In the genomic region with DNA sequence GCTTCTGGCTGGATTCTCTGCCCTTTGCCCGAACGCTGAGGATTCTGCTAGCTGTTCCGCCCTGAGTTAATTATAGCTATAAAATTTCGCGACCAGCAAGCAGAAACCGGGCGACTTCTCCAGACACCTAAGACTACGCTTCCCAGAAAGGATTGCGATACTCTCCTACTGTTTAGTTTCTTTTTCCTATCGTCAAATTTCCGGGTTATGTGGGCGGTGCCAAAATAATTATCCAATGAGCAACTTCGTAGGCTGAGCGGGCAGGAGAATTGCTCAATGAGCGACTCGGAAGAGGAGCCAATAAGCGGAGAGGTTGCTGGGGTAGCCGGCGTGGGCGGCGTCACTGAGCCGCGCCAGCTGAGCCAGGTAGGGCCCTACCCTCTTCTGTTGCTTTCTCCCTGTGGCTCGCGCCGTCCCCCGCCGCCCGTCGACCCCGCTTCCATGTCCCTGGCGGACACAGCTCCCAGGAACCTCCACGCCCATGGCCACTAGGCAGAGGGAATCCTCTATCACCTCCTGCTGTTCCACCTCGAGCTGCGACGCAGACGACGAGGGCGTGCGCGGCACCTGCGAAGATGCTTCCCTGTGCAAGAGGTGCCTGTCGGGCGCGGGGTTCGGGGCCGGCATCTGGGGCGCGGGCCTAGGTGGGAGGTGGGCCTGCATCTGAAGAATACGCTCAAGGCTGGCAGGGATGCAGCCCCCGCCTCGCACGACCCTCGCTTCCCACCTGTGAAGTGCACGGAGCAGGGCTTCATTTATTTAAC, we compare ENCODE assay signal across 1 cellular context.
TF ChIP-seq lines count a peak whose summit lies in the region.

A gene (plus strand): TSS at position 340 of the 764 bp plus-strand sequence. CDS start 142 bp downstream, at position 482.

TF ChIP-seq in HepG2, 621 proteins besides CTCF, POLR2A, EP300 and RAD21 (continued from another document and continues in another):
- TF ChIP-seq, protein P1, sequence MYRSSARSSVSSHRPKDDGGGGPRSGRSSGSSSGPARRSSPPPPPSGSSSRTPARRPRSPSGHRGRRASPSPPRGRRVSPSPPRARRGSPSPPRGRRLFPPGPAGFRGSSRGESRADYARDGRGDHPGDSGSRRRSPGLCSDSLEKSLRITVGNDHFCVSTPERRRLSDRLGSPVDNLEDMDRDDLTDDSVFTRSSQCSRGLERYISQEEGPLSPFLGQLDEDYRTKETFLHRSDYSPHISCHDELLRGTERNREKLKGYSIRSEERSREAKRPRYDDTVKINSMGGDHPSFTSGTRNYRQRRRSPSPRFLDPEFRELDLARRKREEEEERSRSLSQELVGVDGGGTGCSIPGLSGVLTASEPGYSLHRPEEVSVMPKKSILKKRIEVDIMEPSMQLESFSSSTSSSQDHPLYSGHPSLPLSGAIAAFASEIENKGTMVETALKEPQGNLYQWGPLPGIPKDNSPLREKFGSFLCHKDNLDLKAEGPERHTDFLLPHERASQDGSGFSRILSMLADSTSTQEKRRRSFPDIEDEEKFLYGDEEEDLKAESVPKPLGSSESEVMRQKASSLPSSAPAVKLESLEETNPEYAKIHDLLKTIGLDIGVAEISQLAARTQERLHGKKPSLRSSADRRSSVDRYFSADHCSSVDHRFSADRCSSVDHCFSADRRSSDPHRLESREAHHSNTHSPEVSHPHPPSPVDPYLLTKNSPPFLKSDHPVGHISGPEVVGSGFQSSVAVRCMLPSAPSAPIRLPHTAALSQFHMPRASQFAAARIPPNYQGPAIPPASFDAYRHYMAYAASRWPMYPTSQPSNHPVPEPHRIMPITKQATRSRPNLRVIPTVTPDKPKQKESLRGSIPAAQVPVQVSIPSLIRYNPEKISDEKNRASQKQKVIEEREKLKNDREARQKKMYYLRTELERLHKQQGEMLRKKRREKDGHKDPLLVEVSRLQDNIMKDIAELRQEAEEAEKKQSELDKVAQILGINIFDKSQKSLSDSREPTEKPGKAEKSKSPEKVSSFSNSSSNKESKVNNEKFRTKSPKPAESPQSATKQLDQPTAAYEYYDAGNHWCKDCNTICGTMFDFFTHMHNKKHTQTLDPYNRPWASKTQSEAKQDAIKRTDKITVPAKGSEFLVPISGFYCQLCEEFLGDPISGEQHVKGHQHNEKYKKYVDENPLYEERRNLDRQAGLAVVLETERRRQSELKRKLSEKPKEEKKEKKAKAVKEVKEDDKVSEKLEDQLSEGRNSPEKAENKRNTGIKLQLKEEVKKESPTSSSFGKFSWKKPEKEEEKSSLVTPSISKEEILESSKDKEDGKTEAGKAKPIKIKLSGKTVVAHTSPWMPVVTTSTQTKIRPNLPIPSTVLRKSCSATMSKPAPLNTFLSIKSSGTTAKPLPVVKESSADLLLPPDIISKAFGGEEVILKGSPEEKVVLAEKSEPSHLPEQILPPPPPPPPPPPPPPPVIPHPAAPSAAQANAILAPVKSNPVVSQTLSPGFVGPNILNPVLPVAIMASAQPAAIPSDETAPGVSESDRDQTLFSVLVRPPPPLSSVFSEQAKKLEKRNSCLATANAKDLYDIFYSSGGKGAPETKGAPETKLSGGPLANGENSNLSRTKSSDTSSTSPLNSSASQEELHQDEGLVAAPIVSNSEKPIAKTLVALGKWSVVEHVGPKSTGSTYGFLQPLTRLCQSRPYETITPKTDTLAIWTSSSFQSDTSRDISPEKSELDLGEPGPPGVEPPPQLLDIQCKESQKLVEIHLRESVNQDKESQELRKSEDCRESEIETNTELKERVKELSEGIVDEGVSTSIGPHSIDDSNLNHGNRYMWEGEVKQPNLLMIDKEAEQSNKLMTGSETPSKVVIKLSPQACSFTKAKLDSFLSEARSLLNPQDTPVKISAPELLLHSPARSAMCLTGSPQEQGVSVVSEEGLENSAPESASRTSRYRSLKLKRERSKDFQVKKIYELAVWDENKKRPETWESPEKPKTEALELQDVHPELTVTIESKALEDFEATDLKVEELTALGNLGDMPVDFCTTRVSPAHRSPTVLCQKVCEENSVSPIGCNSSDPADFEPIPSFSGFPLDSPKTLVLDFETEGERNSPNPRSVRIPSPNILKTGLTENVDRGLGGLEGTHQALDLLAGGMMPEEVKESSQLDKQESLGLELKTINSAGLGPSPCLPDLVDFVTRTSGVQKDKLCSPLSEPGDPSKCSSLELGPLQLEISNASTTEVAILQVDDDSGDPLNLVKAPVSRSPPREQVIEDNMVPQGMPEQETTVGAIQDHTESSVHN (CRISPR knock-in tag; IDR thresholded peaks at IDR 0.05) = no peak
- TF ChIP-seq POLR2AphosphoS2 (IDR thresholded peaks at IDR 0.05; ENCODE audit: low read depth, low read length) (no peak), ZBTB8A (CRISPR knock-in tag; IDR thresholded peaks at IDR 0.05; ENCODE audit: borderline replicate concordance, low read depth) (no peak), ZNF468 (CRISPR knock-in tag; IDR thresholded peaks at IDR 0.05) (no peak), ZNF136 (CRISPR knock-in tag; IDR thresholded peaks at IDR 0.05; ENCODE audit: low read depth) (no peak; the same call in 1 of the 2 replicates), ZNF761 (CRISPR knock-in tag; conservative IDR thresholded peaks at IDR 0.05) (no peak), ZNF20 (CRISPR knock-in tag; IDR thresholded peaks at IDR 0.05) (no peak), ZNF557 (CRISPR knock-in tag; IDR thresholded peaks at IDR 0.05) (no peak), ZNF484 (CRISPR knock-in tag; IDR thresholded peaks at IDR 0.05; ENCODE audit: borderline replicate concordance, low read depth) (no peak), ZNF652 (CRISPR knock-in tag; IDR thresholded peaks at IDR 0.05; ENCODE audit: borderline replicate concordance, low read depth) (no peak), KDM5B (CRISPR knock-in tag; IDR thresholded peaks at IDR 0.05; ENCODE audit: borderline replicate concordance) (peak; percentile 94; the same call in 1 of the 2 replicates), CCDC6 (CRISPR knock-in tag; IDR thresholded peaks at IDR 0.05) (peak; percentile 45; the same call in 1 of the 2 replicates), NPAS2 (CRISPR knock-in tag; IDR thresholded peaks at IDR 0.05; ENCODE audit: borderline replicate concordance) (no peak), ZNF7 (CRISPR knock-in tag; IDR thresholded peaks at IDR 0.05) (no peak), ZNF777 (CRISPR knock-in tag; IDR thresholded peaks at IDR 0.05) (peak; percentile 49; the same call in 1 of the 2 replicates), PHF8 (CRISPR knock-in tag; IDR thresholded peaks at IDR 0.05) (peak; percentile 97), ISL2 (CRISPR knock-in tag; IDR thresholded peaks at IDR 0.05) (no peak)
- TF ChIP-seq, protein P2, sequence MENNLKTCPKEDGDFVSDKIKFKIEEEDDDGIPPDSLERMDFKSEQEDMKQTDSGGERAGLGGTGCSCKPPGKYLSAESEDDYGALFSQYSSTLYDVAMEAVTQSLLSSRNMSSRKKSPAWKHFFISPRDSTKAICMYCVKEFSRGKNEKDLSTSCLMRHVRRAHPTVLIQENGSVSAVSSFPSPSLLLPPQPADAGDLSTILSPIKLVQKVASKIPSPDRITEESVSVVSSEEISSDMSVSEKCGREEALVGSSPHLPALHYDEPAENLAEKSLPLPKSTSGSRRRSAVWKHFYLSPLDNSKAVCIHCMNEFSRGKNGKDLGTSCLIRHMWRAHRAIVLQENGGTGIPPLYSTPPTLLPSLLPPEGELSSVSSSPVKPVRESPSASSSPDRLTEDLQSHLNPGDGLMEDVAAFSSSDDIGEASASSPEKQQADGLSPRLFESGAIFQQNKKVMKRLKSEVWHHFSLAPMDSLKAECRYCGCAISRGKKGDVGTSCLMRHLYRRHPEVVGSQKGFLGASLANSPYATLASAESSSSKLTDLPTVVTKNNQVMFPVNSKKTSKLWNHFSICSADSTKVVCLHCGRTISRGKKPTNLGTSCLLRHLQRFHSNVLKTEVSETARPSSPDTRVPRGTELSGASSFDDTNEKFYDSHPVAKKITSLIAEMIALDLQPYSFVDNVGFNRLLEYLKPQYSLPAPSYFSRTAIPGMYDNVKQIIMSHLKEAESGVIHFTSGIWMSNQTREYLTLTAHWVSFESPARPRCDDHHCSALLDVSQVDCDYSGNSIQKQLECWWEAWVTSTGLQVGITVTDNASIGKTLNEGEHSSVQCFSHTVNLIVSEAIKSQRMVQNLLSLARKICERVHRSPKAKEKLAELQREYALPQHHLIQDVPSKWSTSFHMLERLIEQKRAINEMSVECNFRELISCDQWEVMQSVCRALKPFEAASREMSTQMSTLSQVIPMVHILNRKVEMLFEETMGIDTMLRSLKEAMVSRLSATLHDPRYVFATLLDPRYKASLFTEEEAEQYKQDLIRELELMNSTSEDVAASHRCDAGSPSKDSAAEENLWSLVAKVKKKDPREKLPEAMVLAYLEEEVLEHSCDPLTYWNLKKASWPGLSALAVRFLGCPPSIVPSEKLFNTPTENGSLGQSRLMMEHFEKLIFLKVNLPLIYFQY (CRISPR knock-in tag; IDR thresholded peaks at IDR 0.05; ENCODE audit: borderline replicate concordance) = no peak
- TF ChIP-seq, protein P3, sequence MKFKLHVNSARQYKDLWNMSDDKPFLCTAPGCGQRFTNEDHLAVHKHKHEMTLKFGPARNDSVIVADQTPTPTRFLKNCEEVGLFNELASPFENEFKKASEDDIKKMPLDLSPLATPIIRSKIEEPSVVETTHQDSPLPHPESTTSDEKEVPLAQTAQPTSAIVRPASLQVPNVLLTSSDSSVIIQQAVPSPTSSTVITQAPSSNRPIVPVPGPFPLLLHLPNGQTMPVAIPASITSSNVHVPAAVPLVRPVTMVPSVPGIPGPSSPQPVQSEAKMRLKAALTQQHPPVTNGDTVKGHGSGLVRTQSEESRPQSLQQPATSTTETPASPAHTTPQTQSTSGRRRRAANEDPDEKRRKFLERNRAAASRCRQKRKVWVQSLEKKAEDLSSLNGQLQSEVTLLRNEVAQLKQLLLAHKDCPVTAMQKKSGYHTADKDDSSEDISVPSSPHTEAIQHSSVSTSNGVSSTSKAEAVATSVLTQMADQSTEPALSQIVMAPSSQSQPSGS (CRISPR knock-in tag; IDR thresholded peaks at IDR 0.05) = no peak; the same call in 1 of the 2 replicates
- TF ChIP-seq, protein P4, sequence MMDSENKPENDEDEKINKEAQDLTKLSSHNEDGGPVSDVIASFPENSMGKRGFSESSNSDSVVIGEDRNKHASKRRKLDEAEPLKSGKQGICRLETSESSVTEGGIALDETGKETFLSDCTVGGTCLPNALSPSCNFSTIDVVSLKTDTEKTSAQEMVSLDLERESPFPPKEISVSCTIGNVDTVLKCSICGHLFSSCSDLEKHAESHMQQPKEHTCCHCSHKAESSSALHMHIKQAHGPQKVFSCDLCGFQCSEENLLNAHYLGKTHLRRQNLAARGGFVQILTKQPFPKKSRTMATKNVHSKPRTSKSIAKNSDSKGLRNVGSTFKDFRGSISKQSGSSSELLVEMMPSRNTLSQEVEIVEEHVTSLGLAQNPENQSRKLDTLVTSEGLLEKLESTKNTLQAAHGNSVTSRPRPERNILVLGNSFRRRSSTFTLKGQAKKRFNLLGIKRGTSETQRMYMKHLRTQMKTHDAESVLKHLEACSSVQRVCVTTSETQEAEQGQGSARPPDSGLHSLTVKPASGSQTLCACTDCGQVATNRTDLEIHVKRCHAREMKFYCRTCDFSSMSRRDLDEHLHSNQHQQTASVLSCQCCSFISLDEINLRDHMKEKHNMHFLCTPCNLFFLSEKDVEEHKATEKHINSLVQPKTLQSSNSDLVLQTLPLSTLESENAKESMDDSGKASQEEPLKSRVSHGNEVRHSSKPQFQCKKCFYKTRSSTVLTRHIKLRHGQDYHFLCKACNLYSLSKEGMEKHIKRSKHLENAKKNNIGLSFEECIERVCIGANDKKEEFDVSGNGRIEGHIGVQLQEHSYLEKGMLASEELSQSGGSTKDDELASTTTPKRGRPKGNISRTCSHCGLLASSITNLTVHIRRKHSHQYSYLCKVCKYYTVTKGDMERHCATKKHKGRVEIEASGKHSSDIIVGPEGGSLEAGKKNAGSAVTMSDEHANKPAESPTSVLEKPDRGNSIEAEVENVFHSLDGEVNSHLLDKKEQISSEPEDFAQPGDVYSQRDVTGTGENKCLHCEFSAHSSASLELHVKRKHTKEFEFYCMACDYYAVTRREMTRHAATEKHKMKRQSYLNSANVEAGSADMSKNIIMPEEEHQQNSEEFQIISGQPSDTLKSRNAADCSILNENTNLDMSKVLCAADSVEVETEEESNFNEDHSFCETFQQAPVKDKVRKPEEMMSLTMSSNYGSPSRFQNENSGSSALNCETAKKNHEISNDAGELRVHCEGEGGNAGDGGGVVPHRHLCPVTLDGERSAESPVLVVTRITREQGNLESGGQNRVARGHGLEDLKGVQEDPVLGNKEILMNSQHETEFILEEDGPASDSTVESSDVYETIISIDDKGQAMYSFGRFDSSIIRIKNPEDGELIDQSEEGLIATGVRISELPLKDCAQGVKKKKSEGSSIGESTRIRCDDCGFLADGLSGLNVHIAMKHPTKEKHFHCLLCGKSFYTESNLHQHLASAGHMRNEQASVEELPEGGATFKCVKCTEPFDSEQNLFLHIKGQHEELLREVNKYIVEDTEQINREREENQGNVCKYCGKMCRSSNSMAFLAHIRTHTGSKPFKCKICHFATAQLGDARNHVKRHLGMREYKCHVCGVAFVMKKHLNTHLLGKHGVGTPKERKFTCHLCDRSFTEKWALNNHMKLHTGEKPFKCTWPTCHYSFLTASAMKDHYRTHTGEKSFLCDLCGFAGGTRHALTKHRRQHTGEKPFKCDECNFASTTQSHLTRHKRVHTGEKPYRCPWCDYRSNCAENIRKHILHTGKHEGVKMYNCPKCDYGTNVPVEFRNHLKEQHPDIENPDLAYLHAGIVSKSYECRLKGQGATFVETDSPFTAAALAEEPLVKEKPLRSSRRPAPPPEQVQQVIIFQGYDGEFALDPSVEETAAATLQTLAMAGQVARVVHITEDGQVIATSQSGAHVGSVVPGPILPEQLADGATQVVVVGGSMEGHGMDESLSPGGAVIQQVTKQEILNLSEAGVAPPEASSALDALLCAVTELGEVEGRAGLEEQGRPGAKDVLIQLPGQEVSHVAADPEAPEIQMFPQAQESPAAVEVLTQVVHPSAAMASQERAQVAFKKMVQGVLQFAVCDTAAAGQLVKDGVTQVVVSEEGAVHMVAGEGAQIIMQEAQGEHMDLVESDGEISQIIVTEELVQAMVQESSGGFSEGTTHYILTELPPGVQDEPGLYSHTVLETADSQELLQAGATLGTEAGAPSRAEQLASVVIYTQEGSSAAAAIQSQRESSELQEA (CRISPR knock-in tag; IDR thresholded peaks at IDR 0.05; ENCODE audit: not compliant biosample characterization) = no peak
